ENCODE assay signal across 1 cellular context in genomic region chr2:233013027-233013461, GRCh38.
TF ChIP-seq lines count a peak whose summit lies in the region.

Gene NGEF, minus strand, starts transcription at chr2:233013256. Its CDS starts 38,366 bp downstream, at chr2:232974890.

TF ChIP-seq in H1, 55 proteins besides CTCF, POLR2A, EP300 and RAD21:
- no peak for TF ChIP-seq ASH2L (IDR thresholded peaks at IDR 0.05; ENCODE audit: low read length)
- no peak for TF ChIP-seq CHD2 (IDR thresholded peaks at IDR 0.05; ENCODE audit: low read length)
- TF ChIP-seq CEBPB (IDR thresholded peaks at IDR 0.05; ENCODE audit: low read depth, low read length): no peak
- no peak for TF ChIP-seq SUZ12 (IDR thresholded peaks at IDR 0.05; ENCODE audit: low read length)
- no peak for TF ChIP-seq SP4 (IDR thresholded peaks at IDR 0.05; ENCODE audit: low read length)
- no peak for TF ChIP-seq CHD7 (IDR thresholded peaks at IDR 0.05; ENCODE audit: insufficient replicate concordance, low read length)
- no peak for TF ChIP-seq BACH1 (IDR thresholded peaks at IDR 0.05; ENCODE audit: low read length)
- no peak for TF ChIP-seq ATF2 (IDR thresholded peaks at IDR 0.05; ENCODE audit: low read length)
- TF ChIP-seq TAF1 (IDR thresholded peaks at IDR 0.05; ENCODE audit: low read depth, low read length): no peak
